8 cellular contexts compared by ENCODE assay signal in genomic region chr19:49852631-49853126, GRCh38. TPM values are rescaled to one million over a fixed set of nuclear protein-coding genes. Genes with fewer than 3 reads are reported as not detected.
DNase-seq lines count a peak whose midpoint lies in the region; ATAC-seq, FAIRE-seq and TF ChIP-seq lines count a peak whose summit lies in the region.

No MANE protein-coding gene starts in this region.

- H3K27me3 ChIP-seq in astrocyte (ENCODE audit: insufficient read depth, low read length): no peaks in the 10 kb centered on the region
- H3K27me3 ChIP-seq in lower lobe of right lung (ENCODE audit: low read depth): no peaks in the 10 kb centered on the region

- H3K4me1 ChIP-seq in astrocyte (ENCODE audit: insufficient read depth, low read length) (peaks cover 28% of the 10 kb centered on the region), lower lobe of right lung (peaks cover 27% of the 10 kb centered on the region)

- ATAC-seq in stimulated activated naive CD8-positive, alpha-beta T cell treated with anti-CD3 and anti-CD28 coated beads, Interleukin-15, Interleukin-2, amounts not matched to agents 100 U/mL and 50 U/mL, for 24 hours: no peak
- no peak for ATAC-seq in lower lobe of right lung
- ATAC-seq in GM18861 (IDR thresholded peaks at IDR 0.05; ENCODE audit: unreplicated experiment): no peak

- H3K4me3 Mint-ChIP-seq in stimulated activated naive CD8-positive, alpha-beta T cell treated with anti-CD3 and anti-CD28 coated beads, Interleukin-15, Interleukin-2, amounts not matched to agents 100 ng/mL and 50 ng/mL, for 24 hours: peak overlapping the region; percentile 81
- peak overlapping the region; percentile 93 for H3K4me3 Mint-ChIP-seq in astrocyte (ENCODE audit: unreplicated experiment)

- H3K9me3 Mint-ChIP-seq in stimulated activated naive CD8-positive, alpha-beta T cell treated with anti-CD3 and anti-CD28 coated beads, Interleukin-15, Interleukin-2, amounts not matched to agents 100 ng/mL and 50 ng/mL, for 24 hours: no peaks in the 10 kb centered on the region
- peaks cover 10% of the 10 kb centered on the region for H3K9me3 Mint-ChIP-seq in astrocyte (ENCODE audit: unreplicated experiment)

- no peaks in the 10 kb centered on the region for H3K27me3 Mint-ChIP-seq in stimulated activated naive CD8-positive, alpha-beta T cell treated with anti-CD3 and anti-CD28 coated beads, Interleukin-15, Interleukin-2, amounts not matched to agents 100 ng/mL and 50 ng/mL, for 24 hours
- no peaks in the 10 kb centered on the region for H3K27me3 Mint-ChIP-seq in astrocyte (ENCODE audit: low read depth, unreplicated experiment)

- no peak overlapping the region for H3K27ac ChIP-seq in astrocyte (ENCODE audit: low read depth, low read length)
- no peak overlapping the region for H3K27ac ChIP-seq in lower lobe of right lung

- intact Hi-C loops in lower lobe of right lung (cut with DNase I): no loop called here

- H3K9me3 ChIP-seq in astrocyte (ENCODE audit: insufficient read depth, low read depth, low read length): no peaks in the 10 kb centered on the region
- no peaks in the 10 kb centered on the region for H3K9me3 ChIP-seq in lower lobe of right lung

- H3K79me2 ChIP-seq in astrocyte (ENCODE audit: insufficient read depth, low read length): peaks cover 56% of the 10 kb centered on the region

- no peak overlapping the region for H2AFZ ChIP-seq in astrocyte (ENCODE audit: low read depth, low read length)

- H3K4me1 Mint-ChIP-seq in stimulated activated naive CD8-positive, alpha-beta T cell treated with anti-CD3 and anti-CD28 coated beads, Interleukin-15, Interleukin-2, amounts not matched to agents 100 ng/mL and 50 ng/mL, for 24 hours (ENCODE audit: low read depth): peaks cover 41% of the 10 kb centered on the region
- H3K4me1 Mint-ChIP-seq in astrocyte (ENCODE audit: low read depth, unreplicated experiment): peaks cover 24% of the 10 kb centered on the region

- H3K4me2 ChIP-seq in astrocyte (ENCODE audit: low read length): peak overlapping the region; percentile 93

- H3K4me3 ChIP-seq in astrocyte (ENCODE audit: insufficient read depth, low read depth, low read length) (peak overlapping the region; percentile 75), lower lobe of right lung (peak overlapping the region; percentile 96)

- H3K36me3 ChIP-seq in astrocyte (ENCODE audit: insufficient read depth, low read length) (no peaks in the 10 kb centered on the region), lower lobe of right lung (peaks cover 29% of the 10 kb centered on the region)

- H3K27ac Mint-ChIP-seq in stimulated activated naive CD8-positive, alpha-beta T cell treated with anti-CD3 and anti-CD28 coated beads, Interleukin-15, Interleukin-2, amounts not matched to agents 100 ng/mL and 50 ng/mL, for 24 hours: peak overlapping the region; percentile 54
- peak overlapping the region; percentile 59 for H3K27ac Mint-ChIP-seq in astrocyte (ENCODE audit: unreplicated experiment)

- peaks cover 18% of the 10 kb centered on the region for H3K36me3 Mint-ChIP-seq in stimulated activated naive CD8-positive, alpha-beta T cell treated with anti-CD3 and anti-CD28 coated beads, Interleukin-15, Interleukin-2, amounts not matched to agents 100 ng/mL and 50 ng/mL, for 24 hours (ENCODE audit: low read depth)
- peaks cover 19% of the 10 kb centered on the region for H3K36me3 Mint-ChIP-seq in astrocyte (ENCODE audit: low read depth, unreplicated experiment)

- peaks cover 66% of the 10 kb centered on the region for H4K20me1 ChIP-seq in astrocyte (ENCODE audit: insufficient read depth, low read length)

- no peak for DNase-seq in stimulated activated naive CD8-positive, alpha-beta T cell treated with anti-CD3 and anti-CD28 coated beads, Interleukin-15, Interleukin-2, amounts not matched to agents 100 U/mL and 50 U/mL, for 24 hours
- DNase-seq in astrocyte (ENCODE audit: low read depth) (no peak), lower lobe of right lung (no peak), NCI-H1436 treated with DMSO at 0.1 percent for 48 hours (lab: John Stamatoyannopoulos, UW) (no peak), T1000 (lab: John Stamatoyannopoulos, UW) (no peak)
- no peak for DNase-seq in stimulated activated CD4-positive, alpha-beta T cell treated with anti-CD3 and anti-CD28 coated beads, Interleukin-4, amount 100 ng/mL, for 24 hours

- H3K9ac ChIP-seq in astrocyte (ENCODE audit: low read length): peak overlapping the region; percentile 99

- no peak for TF ChIP-seq CTCF in astrocyte (IDR thresholded peaks at IDR 0.05; ENCODE audit: insufficient read depth, low read depth, low read length)
- TF ChIP-seq CTCF in lower lobe of right lung (IDR thresholded peaks at IDR 0.05): no peak

- no peak for FAIRE-seq in astrocyte (lab: Jason Lieb, UNC)

RNA-seq across cellular contexts. Expression of gene PTOV1, which starts 1.7 kb away (rescaled TPM):
- 162 and 172 TPM in 2 replicates for total RNA-seq in astrocyte
- 124 TPM for total RNA-seq in lower lobe of right lung

RNA-seq across cellular contexts. Expression of gene PNKP, which starts 14.7 kb away (rescaled TPM):
- total RNA-seq in astrocyte (49.1 and 54.8 TPM in 2 replicates), lower lobe of right lung (78.0 TPM)

RNA-seq across cellular contexts. Expression of gene AKT1S1, which starts 24.5 kb away (rescaled TPM):
- total RNA-seq in astrocyte (104 and 116 TPM in 2 replicates), lower lobe of right lung (29.7 TPM)

RNA-seq across cellular contexts. Expression of gene TBC1D17, which starts 24.8 kb away (rescaled TPM):
- 29.1 and 32.2 TPM in 2 replicates for total RNA-seq in astrocyte
- 53.1 TPM for total RNA-seq in lower lobe of right lung

RNA-seq across cellular contexts. Expression of gene MED25, which starts 34.6 kb away (rescaled TPM):
- total RNA-seq in astrocyte (61.3 and 72.2 TPM in 2 replicates), lower lobe of right lung (65.8 TPM)
